Comparison of ENCODE assay signal across 9 cellular contexts in the genomic region with DNA sequence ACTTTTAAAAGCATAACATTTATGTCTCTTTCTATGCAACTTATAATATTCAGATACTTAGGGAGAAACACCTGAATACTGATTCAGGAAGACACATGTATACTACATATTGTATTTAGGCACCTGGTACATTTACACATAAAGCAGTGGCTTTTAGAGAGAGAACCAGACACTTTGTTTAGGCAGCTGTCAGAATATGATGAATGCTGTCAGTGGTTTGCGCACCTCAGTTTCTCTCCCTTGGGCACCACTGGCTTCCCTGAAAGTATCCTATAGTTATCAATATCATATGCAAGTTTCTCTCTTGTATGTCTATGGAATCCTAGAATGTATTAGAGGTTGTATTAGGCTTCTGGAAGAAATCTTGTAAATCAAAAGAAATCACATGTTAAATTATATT.
"Had no signal": no experiment of that assay in that cellular context is flagged by ENCODE, and none has a peak within 500 bp of the region (broad histone marks: within the 10 kb centered on the region; RNA-seq: fewer than 3 reads in every experiment).

No MANE protein-coding gene starts in this region.

- H3K9me3 ChIP-seq: HAP-1 had no signal

- DNase-seq: GM23248, GOT3, H7, H9, HCEC 1CT, HFFc6 had no signal

- H3K4me3 ChIP-seq: GM23248, GM23338, HAP-1 had no signal

- H3K36me3 ChIP-seq: HAP-1 had no signal

- H2AFZ ChIP-seq: GM23248, GM23338 had no signal

- H3K9ac ChIP-seq: GM23248 had no signal

- H3K4me2 ChIP-seq: GM23338 had no signal

- H3K27ac ChIP-seq: GM23248 had no signal

- H3K4me1 ChIP-seq: HAP-1 had no signal

- FAIRE-seq: H1 had no signal
